Comparison of ENCODE assay signal across 8 cellular contexts in genomic region chr20:32763202-32763999, GRCh38.
A peak's percentile ranks its signal among the peaks of the same experiment; 100 is the strongest.
DNase-seq lines count a peak whose midpoint lies in the region; ATAC-seq and TF ChIP-seq lines count a peak whose summit lies in the region.

No MANE protein-coding gene starts in this region.

- ATAC-seq in GM18909 (IDR thresholded peaks at IDR 0.05; ENCODE audit: poor library complexity, unreplicated experiment) (no peak), GM18520 (IDR thresholded peaks at IDR 0.05; ENCODE audit: unreplicated experiment) (no peak)

- H3K4me1 ChIP-seq in effector memory CD4-positive, alpha-beta T cell (ENCODE audit: control insufficient read depth, insufficient read depth, low read length, poor library complexity, severe bottlenecking), result peaks cover 13% of the 10 kb centered on the region

- peak overlapping the region; percentile 64 for H3K4me3 ChIP-seq in GM12864 (ENCODE audit: low read depth, low read length)
- H3K4me3 ChIP-seq in effector memory CD4-positive, alpha-beta T cell (ENCODE audit: insufficient read depth, low read depth, low read length, poor library complexity, severe bottlenecking), result peak overlapping the region; percentile 74

- no peaks in the 10 kb centered on the region for H3K36me3 ChIP-seq in effector memory CD4-positive, alpha-beta T cell (ENCODE audit: control insufficient read depth, insufficient read depth, low read length)

- no peaks in the 10 kb centered on the region for H3K27me3 ChIP-seq in effector memory CD4-positive, alpha-beta T cell (replicated peaks; ENCODE audit: control insufficient read depth, insufficient read depth, low read length, poor library complexity, severe bottlenecking)

- DNase-seq in GM12864 (ENCODE audit: low read depth) (no peak), NCI-H510A treated with DMSO at 0.1 percent for 48 hours (lab: John Stamatoyannopoulos, UW) (peak; percentile 44), nephron progenitor cell (peak; percentile 27), T-helper 9 cell (no peak), DMS 273 (lab: John Stamatoyannopoulos, UW; ENCODE audit: unreplicated experiment) (no peak)
- DNase-seq in effector memory CD4-positive, alpha-beta T cell, result no peak

- peaks cover 7% of the 10 kb centered on the region for H3K36me3 Mint-ChIP-seq in nephron progenitor cell (ENCODE audit: low read depth)

- no peak overlapping the region for H3K27ac Mint-ChIP-seq in nephron progenitor cell

- H3K27ac ChIP-seq in effector memory CD4-positive, alpha-beta T cell (ENCODE audit: insufficient read depth, low read length, poor library complexity, severe bottlenecking), result no peak overlapping the region

- peak overlapping the region; percentile 96 for H3K4me3 Mint-ChIP-seq in nephron progenitor cell

- no peaks in the 10 kb centered on the region for H3K9me3 ChIP-seq in effector memory CD4-positive, alpha-beta T cell (ENCODE audit: control insufficient read depth, low read length)

- peaks cover 45% of the 10 kb centered on the region for H3K4me1 Mint-ChIP-seq in nephron progenitor cell

- peaks cover 2% of the 10 kb centered on the region for H3K27me3 Mint-ChIP-seq in nephron progenitor cell (ENCODE audit: low read depth, poor library complexity)

- TF ChIP-seq CTCF in GM12864 (IDR thresholded peaks at IDR 0.05; ENCODE audit: low read depth, low read length, missing control alignments) (no peak), nephron progenitor cell (IDR thresholded peaks at IDR 0.05) (no peak)

- no peaks in the 10 kb centered on the region for H3K9me3 Mint-ChIP-seq in nephron progenitor cell

Comparison
In these comparisons a context has a peak if more than half of its experiments do, and no peak if none do; other contexts are left out.
1. DNase-seq: peak in NCI-H510A treated with DMSO at 0.1 percent for 48 hours (single experiment) and nephron progenitor cell (single experiment); none in GM12864 (single experiment), effector memory CD4-positive, alpha-beta T cell (0 of 3), T-helper 9 cell (single experiment) and DMS 273 (single experiment).